In the genomic region with DNA sequence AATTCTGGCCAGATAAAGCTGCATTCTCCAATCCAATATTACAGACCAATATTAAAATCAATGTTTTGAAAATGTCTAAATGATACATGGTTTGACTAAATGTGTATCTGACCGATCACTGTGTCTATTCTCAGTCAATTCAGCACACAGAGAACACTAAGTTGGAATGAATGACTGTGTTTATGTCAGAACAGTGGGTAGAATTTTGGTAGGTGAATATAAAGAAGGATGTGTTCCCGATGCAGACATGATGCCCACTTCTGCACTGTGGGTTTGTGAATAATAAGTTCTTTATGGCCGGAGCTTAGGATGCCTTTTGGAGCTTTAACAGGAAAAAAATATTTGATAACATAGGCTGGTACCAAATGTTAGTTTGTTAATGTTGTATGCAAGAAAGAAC, we compare ENCODE assay signal across 29 cellular contexts.
"Had no signal": no experiment of that assay in that cellular context is flagged by ENCODE, and none has a peak within 500 bp of the region (broad histone marks: within the 10 kb centered on the region; RNA-seq: fewer than 3 reads in every experiment).

No MANE protein-coding gene starts in this region.

- H3K27ac ChIP-seq: ascending aorta, cardiac muscle cell, VCaP had no signal

- H3K4me3 ChIP-seq: ascending aorta, cardiac muscle cell had no signal

- H3K27me3 ChIP-seq: ascending aorta, cardiac muscle cell had no signal

- H3K36me3 ChIP-seq: ascending aorta, cardiac muscle cell had no signal

- DNase-seq: activated B cell treated with CpG ODN at 0.5 μM for 24 hours; activated CD4-positive, alpha-beta memory T cell treated with anti-CD3 and anti-CD28 coated beads for 36 hours; activated CD4-positive, alpha-beta T cell treated with anti-CD3 and anti-CD28 coated beads for 4 hours; activated CD4-positive, alpha-beta T cell treated with anti-CD3 and anti-CD28 coated beads, Interleukin-2, amount 10 ng/mL, durations not matched to agents 24 days and 14 days; activated CD4-positive, alpha-beta T cell treated with anti-CD3 and anti-CD28 coated beads, Interleukin-2, amount 50 U/mL, for 1 hour; activated CD4-positive, alpha-beta T cell treated with anti-CD3 and anti-CD28 coated beads, Interleukin-2, amount 50 U/mL, for 4 hours; activated CD4-positive, CD25-positive, alpha-beta regulatory T cell treated with anti-CD3 and anti-CD28 coated beads, Interleukin-2, amount 50 U/mL, for 72 hours; activated CD8-positive, alpha-beta memory T cell treated with anti-CD3 and anti-CD28 coated beads, Interleukin-2, amount 50 U/mL, for 4 hours; activated CD8-positive, alpha-beta T cell treated with anti-CD3 and anti-CD28 coated beads for 36 hours; activated effector memory CD4-positive, alpha-beta T cell treated with anti-CD3 and anti-CD28 coated beads, Interleukin-2, amount 50 U/mL, for 16 hours; activated gamma-delta T cell treated with Interleukin-2 at 50 U/mL for 16 hours; activated naive CD4-positive, alpha-beta T cell; activated naive CD4-positive, alpha-beta T cell treated with anti-CD3 and anti-CD28 coated beads for 36 hours; activated naive CD8-positive, alpha-beta T cell treated with anti-CD3 and anti-CD28 coated beads, Interleukin-2, amount 10 ng/mL, durations not matched to agents 7 days and 5 days; activated naive CD8-positive, alpha-beta T cell treated with anti-CD3 and anti-CD28 coated beads, Interleukin-2, amount 50 U/mL, for 24 hours; activated T-cell treated with anti-CD3 and anti-CD28 coated beads for 4 hours; activated T-cell treated with anti-CD3 and anti-CD28 coated beads, Interleukin-2, amount 50 U/mL, for 1 hour; activated T-cell treated with anti-CD3 and anti-CD28 coated beads, Interleukin-2, amount 50 U/mL, for 4 hours; activated T-cell treated with anti-CD3 and anti-CD28 coated beads, Interleukin-2, amount 50 U/mL, for 72 hours; amygdala; anterior cingulate cortex; caudate nucleus; cerebellar nuclear complex; T-helper 1 cell; T-helper 2 cell; T-helper 9 cell had no signal

- H3K4me1 ChIP-seq: ascending aorta had no signal
